ENCODE assay signal across 8 cellular contexts in genomic region chr2:42101641-42102605, GRCh38. TPM values are rescaled to one million over a fixed set of nuclear protein-coding genes. Genes with fewer than 3 reads are reported as not detected.
DNase-seq lines count a peak whose midpoint lies in the region; ATAC-seq, FAIRE-seq and TF ChIP-seq lines count a peak whose summit lies in the region.

No MANE protein-coding gene starts in this region.

- H3K9me3 ChIP-seq in A673 (ENCODE audit: low read depth, low read length, poor library complexity, severe bottlenecking) = no peaks in the 10 kb centered on the region
- H3K9me3 ChIP-seq in SJCRH30 (replicated peaks) = 0 out of 2 replicates have a peak, but pooled peaks cover 3% of the 10 kb centered on the region

- no peak for TF ChIP-seq CTCF in A673 (conservative IDR thresholded peaks at IDR 0.05; ENCODE audit: low read depth, low read length)

- CTCF ChIA-PET in A673 (lab: Charles Lee) = no interaction called here

- no CpG with 5 or more reads among the region's 55 CpGs for WGBS in mesendoderm (ENCODE audit: extremely low coverage, insufficient coverage, low lambda C conversion rate)

- H3K27me3 ChIP-seq in A673 (replicated peaks; ENCODE audit: insufficient read depth, low read depth, low read length, poor library complexity) = no peaks in the 10 kb centered on the region
- no peaks in the 10 kb centered on the region for H3K27me3 ChIP-seq in mesendoderm (ENCODE audit: insufficient read depth, low read length, poor library complexity)
- no peaks in the 10 kb centered on the region for H3K27me3 ChIP-seq in SJCRH30

- DNase-seq in A673 (ENCODE audit: low spot score) = peak; percentile 51
- peak; percentile 62 for DNase-seq in GM19239 (ENCODE audit: insufficient read length, low spot score)
- peak; percentile 95 for DNase-seq in activated CD4-positive, alpha-beta T cell treated with anti-CD3 and anti-CD28 coated beads, Interleukin-2, amount 50 U/mL, for 1 hour
- peak; percentile 95 for DNase-seq in effector CD4-positive, alpha-beta T cell
- DNase-seq in mesendoderm = peak; percentile 92
- peak; percentile 75 to 76 for DNase-seq in stimulated activated CD8-positive, alpha-beta memory T cell treated with anti-CD3 and anti-CD28 coated beads, Interleukin-2, amount 100 ng/mL, for 48 hours (ENCODE audit: low read depth in 2 of 2)
- DNase-seq in SJCRH30 = no peak

- H3K36me3 ChIP-seq in A673 (ENCODE audit: insufficient read depth, low read length, poor library complexity, severe bottlenecking) (no peaks in the 10 kb centered on the region), mesendoderm (ENCODE audit: control insufficient read depth, insufficient read depth, low read length) (no peaks in the 10 kb centered on the region), SJCRH30 (no peaks in the 10 kb centered on the region)

- BruUV-seq in A673 (replicated peaks; lab: Mats Ljungman, UMichigan) = no TSS peak

- H3K4me2 ChIP-seq in mesendoderm (ENCODE audit: low read length) = peak overlapping the region; percentile 25

- no peak overlapping the region for H2AK5ac ChIP-seq in mesendoderm (ENCODE audit: low read length)

- POLR2A ChIA-PET in A673 (lab: Charles Lee; ENCODE audit: low non-redundant PET) = no interaction called here

- H3K79me1 ChIP-seq in mesendoderm (ENCODE audit: low read length) = no peaks in the 10 kb centered on the region

- H3K4me3 ChIP-seq in A673 (ENCODE audit: low read depth, low read length, poor library complexity, severe bottlenecking) (peak overlapping the region; percentile 26), mesendoderm (ENCODE audit: low read length) (no peak overlapping the region), SJCRH30 (no peak overlapping the region)

- FAIRE-seq in GM19239 (lab: Jason Lieb, UNC) = peak; percentile 95

- H2BK120ac ChIP-seq in mesendoderm (ENCODE audit: low read depth, low read length) = peak overlapping the region; percentile 95

- H4K8ac ChIP-seq in mesendoderm (ENCODE audit: low read depth, low read length) = no peak overlapping the region

- H3K4ac ChIP-seq in mesendoderm (ENCODE audit: low read depth, low read length) = peak overlapping the region; percentile 71

- H2BK5ac ChIP-seq in mesendoderm (ENCODE audit: low read length) = peak overlapping the region; percentile 94

- intact Hi-C loops in A673 (cut with micrococcal nuclease; ENCODE audit: unreplicated experiment) = no loop called here

- H3K23ac ChIP-seq in mesendoderm (ENCODE audit: low read length) = peak overlapping the region; percentile 85

- H4K5ac ChIP-seq in mesendoderm (ENCODE audit: low read length) = peak overlapping the region; percentile 90

- ATAC-seq in HG03439 (IDR thresholded peaks at IDR 0.05; ENCODE audit: unreplicated experiment) = peak; percentile 66

- peak overlapping the region; percentile 15 for H2BK15ac ChIP-seq in mesendoderm (replicated peaks; ENCODE audit: low read depth)

- H3K27ac ChIP-seq in A673 (ENCODE audit: low read depth, low read length, poor library complexity, severe bottlenecking) = peak overlapping the region; percentile 31
- peak overlapping the region; percentile 98 for H3K27ac ChIP-seq in mesendoderm (ENCODE audit: low read depth, low read length)
- no peak overlapping the region for H3K27ac ChIP-seq in SJCRH30

- peak overlapping the region; percentile 92 for H3K56ac ChIP-seq in mesendoderm (ENCODE audit: low read length)

- H3K9ac ChIP-seq in mesendoderm (ENCODE audit: low read length) = peak overlapping the region; percentile 73

- H3K18ac ChIP-seq in mesendoderm (ENCODE audit: low read length) = peak overlapping the region; percentile 99

- H3K4me1 ChIP-seq in A673 (ENCODE audit: insufficient read depth, low read length, poor library complexity, severe bottlenecking) = peaks cover 34% of the 10 kb centered on the region
- H3K4me1 ChIP-seq in mesendoderm (ENCODE audit: control insufficient read depth, low read depth, low read length) = peaks cover 8% of the 10 kb centered on the region
- peaks cover 30% of the 10 kb centered on the region for H3K4me1 ChIP-seq in SJCRH30

- no peaks in the 10 kb centered on the region for H3K79me2 ChIP-seq in mesendoderm (ENCODE audit: control insufficient read depth, insufficient read depth, low read length)

RNA-seq across cellular contexts. Expression of gene PKDCC, which starts 54.1 kb away (rescaled TPM):
- 77.5 and 82.2 TPM in 2 replicates for total RNA-seq in A673 (2021)
- polyA plus RNA-seq in mesendoderm (2013, experiment 1 of 2) = 4.4 TPM
- 4.6 TPM for polyA plus RNA-seq in mesendoderm (2013, experiment 2 of 2)
- 361 and 363 TPM in 2 replicates for total RNA-seq in SJCRH30 (2014; rRNA removed; shearing (Covaris generic))

Comparison
In these comparisons a context has a peak if more than half of its experiments do, and no peak if none do; other contexts are left out.
1. DNase-seq: peak in A673 (single experiment), GM19239 (single experiment), activated CD4-positive, alpha-beta T cell treated with anti-CD3 and anti-CD28 coated beads, Interleukin-2, amount 50 U/mL, for 1 hour (single experiment), effector CD4-positive, alpha-beta T cell (single experiment), mesendoderm (single experiment) and stimulated activated CD8-positive, alpha-beta memory T cell treated with anti-CD3 and anti-CD28 coated beads, Interleukin-2, amount 100 ng/mL, for 48 hours (2 of 2); none in SJCRH30 (0 of 2).